Comparison of ENCODE assay signal across 10 cellular contexts in genomic region chr5:124952079-124952478, GRCh38.
DNase-seq lines count a peak whose midpoint lies in the region; ATAC-seq, FAIRE-seq and TF ChIP-seq lines count a peak whose summit lies in the region.
"Had no signal": no experiment of that assay in that cellular context is flagged by ENCODE, and none has a peak within 500 bp of the region (broad histone marks: within the 10 kb centered on the region; RNA-seq: fewer than 3 reads in every experiment).

No MANE protein-coding gene starts in this region.

- H3K79me1 ChIP-seq in H9 (ENCODE audit: insufficient read depth, low read depth, low read length, poor library complexity, severe bottlenecking) = no peaks in the 10 kb centered on the region

- H3K23me2 ChIP-seq in H9 (ENCODE audit: insufficient read length, low read depth, low read length, poor library complexity, severe bottlenecking) = no peaks in the 10 kb centered on the region

- H3T11ph ChIP-seq in H9 (ENCODE audit: low read length) = no peak overlapping the region

- POLR2A ChIA-PET in HepG2 (lab: Yijun Ruan, JAX) (no interaction called here), RWPE1 (lab: Yijun Ruan, JAX; ENCODE audit: low non-redundant PET) (no interaction called here)

- H3K36me3 ChIP-seq in HepG2 (replicated peaks in 1 of 2; ENCODE audit: control insufficient read depth in 1 of 2, insufficient read depth in 2 of 2, low read length in 2 of 2) = no peaks in the 10 kb centered on the region

- CTCF ChIA-PET in HepG2 (lab: Yijun Ruan, JAX; ENCODE audit: low intra/inter-chr PET ratio, low total read pairs) (no interaction called here), RWPE1 (lab: Yijun Ruan, JAX) (interaction anchor here (0.6 kb wide), 1 partner anchor 213 kb away, joined by 3 read pairs; no protein-coding TSS in a partner anchor)

- H3K27ac Mint-ChIP-seq in H9 = no peak overlapping the region

- peaks cover 25 to 27% of the 10 kb centered on the region in 2 experiments for H3K4me1 Mint-ChIP-seq in H9

- no peaks in the 10 kb centered on the region for H3K4me1 ChIP-seq in HepG2 (ENCODE audit: insufficient read depth, low read length)
- H3K4me1 ChIP-seq in H9 (ENCODE audit: insufficient read depth, low read length) = peaks cover 3% of the 10 kb centered on the region; the same call in 1 of the 2 replicates

- H2BK20ac ChIP-seq in H9 (ENCODE audit: low read depth, low read length, poor library complexity, severe bottlenecking) = no peak overlapping the region

- H3K18ac ChIP-seq in H9 (ENCODE audit: insufficient read length, low read depth, low read length) = no peak overlapping the region

- H2AFZ ChIP-seq in HepG2 (ENCODE audit: low read length) (no peak overlapping the region), H9 (ENCODE audit: low read length) (no peak overlapping the region)

- H3K9ac ChIP-seq in HepG2 (ENCODE audit: insufficient read depth, low read depth, low read length) = no peak overlapping the region
- no peak overlapping the region for H3K9ac ChIP-seq in H9 (ENCODE audit: extremely low read depth, insufficient read length, low read length)

- no peak overlapping the region for H4K91ac ChIP-seq in H9 (ENCODE audit: insufficient read length, low read depth, low read length)

- no peak for TF ChIP-seq POLR2A in HepG2 (IDR thresholded peaks at IDR 0.05; ENCODE audit: insufficient read depth in 1 of 2, low read depth in 2 of 2, low read length in 2 of 2)

- TF ChIP-seq EP300 in HepG2 (IDR thresholded peaks at IDR 0.05; ENCODE audit: low read depth in 2 of 2, low read length in 2 of 2) = no peak
- no peak for TF ChIP-seq EP300 in HepG2 (CRISPR knock-in tag; IDR thresholded peaks at IDR 0.05; ENCODE audit: borderline replicate concordance)

- TF ChIP-seq CTCF in HepG2 (CRISPR knock-in tag; IDR thresholded peaks at IDR 0.05) (no peak), H9 (conservative IDR thresholded peaks at IDR 0.05) (no peak), RWPE1 (conservative IDR thresholded peaks at IDR 0.05; ENCODE audit: low read depth) (no peak)

- no peak overlapping the region for H4K8ac ChIP-seq in H9 (replicated peaks; ENCODE audit: insufficient read length, low read depth, low read length)

- H3K4me2 ChIP-seq in HepG2 (ENCODE audit: low read depth, low read length) (no peak overlapping the region), H9 (ENCODE audit: insufficient read depth, insufficient read length, low read length) (no peak overlapping the region)

- H3K56ac ChIP-seq in H9 (ENCODE audit: insufficient read length, low read depth, low read length) = no peak overlapping the region

- no peak overlapping the region for H2BK5ac ChIP-seq in H9 (ENCODE audit: insufficient read length, low read length)

- no peak for FAIRE-seq in HepG2 (lab: Jason Lieb, UNC)

- H3K27me3 Mint-ChIP-seq in H9 (ENCODE audit: low read depth) = no peaks in the 10 kb centered on the region

- H3K14ac ChIP-seq in H9 (ENCODE audit: insufficient read depth, low read length) = no peak overlapping the region

- no peak overlapping the region for H2AK5ac ChIP-seq in H9 (ENCODE audit: insufficient read length, low read length)

- H3K9me3 ChIP-seq in HepG2 (ENCODE audit: low read length) (no peaks in the 10 kb centered on the region), H9 (ENCODE audit: control insufficient read depth, low read depth, low read length) (no peaks in the 10 kb centered on the region)

- DNase-seq in HepG2 (ENCODE audit: low spot score) (no peak), H9 (no peak), RWPE1 (ENCODE audit: low spot score) (no peak), G401 (ENCODE audit: low spot score) (no peak)
- no peak for DNase-seq in activated naive CD4-positive, alpha-beta T cell treated with Interleukin-2 at 50 U/mL for 16 hours
- DNase-seq: activated T-cell treated with anti-CD3 and anti-CD28 coated beads, Interleukin-2, amount 50 U/mL, for 48 hours; NCI-H774 had no signal

- H3K27ac ChIP-seq in HepG2 (ENCODE audit: extremely low read length, insufficient read depth, low read length) (no peak overlapping the region), H9 (ENCODE audit: insufficient read length, low read depth, low read length) (no peak overlapping the region), RWPE1 (no peak overlapping the region)

- intact Hi-C loops in HepG2 (cut with micrococcal nuclease; ENCODE audit: unreplicated experiment) = no loop called here

- H3K9me3 Mint-ChIP-seq in H9 = no peaks in the 10 kb centered on the region; a peak in 1 of 5 replicates

- H3K27me3 ChIP-seq in HepG2 (ENCODE audit: control insufficient read depth in 1 of 2, insufficient read depth in 2 of 2, low read length in 2 of 2) (no peaks in the 10 kb centered on the region; a peak in 1 of 5 replicates), H9 (ENCODE audit: insufficient read depth, low read length) (no peaks in the 10 kb centered on the region)

- H2BK12ac ChIP-seq in H9 (ENCODE audit: insufficient read length, low read depth, low read length) = no peak overlapping the region

- H3K4ac ChIP-seq in H9 (ENCODE audit: low read depth, low read length) = no peak overlapping the region

- ATAC-seq in GM18867 (IDR thresholded peaks at IDR 0.05; ENCODE audit: unreplicated experiment) (peak; percentile 89), GM21737 (IDR thresholded peaks at IDR 0.05; ENCODE audit: unreplicated experiment) (peak; percentile 97), HG03521 (IDR thresholded peaks at IDR 0.05; ENCODE audit: unreplicated experiment) (peak; percentile 88), HepG2 (no peak)

- no peak overlapping the region for H4K5ac ChIP-seq in H9 (ENCODE audit: insufficient read length, low read depth, low read length)

- no peak overlapping the region for H3K4me3 ChIP-seq in HepG2 (replicated peaks in 1 of 3; ENCODE audit: insufficient read depth in 1 of 3, low read depth in 2 of 3, low read length in 3 of 3)

- no peaks in the 10 kb centered on the region for H4K20me1 ChIP-seq in HepG2 (ENCODE audit: insufficient read depth, low read length)
- H4K20me1 ChIP-seq in H9 (ENCODE audit: control insufficient read depth, insufficient read depth, insufficient read length) = no peaks in the 10 kb centered on the region

- in situ Hi-C loops in HepG2 (cut with HindIII; ENCODE audit: extremely low pct_ligation_motif_present, low pct_unique_long_range_greater_than_20kb) (no loop called here), G401 (cut with HindIII; ENCODE audit: low sequenced_read_pairs) (no loop called here)

- H3K36me3 Mint-ChIP-seq in H9 (ENCODE audit: insufficient read depth in 1 of 3, low read depth in 3 of 3) = peaks cover 0 to 10% (median 0%) of the 10 kb centered on the region in 3 experiments; a peak in 1 of 7 replicates

- WGBS in HepG2 (ENCODE audit: low lambda C conversion rate) = 51% methylated on average over 7 of the region's 7 CpGs
- WGBS in H9 (ENCODE audit: extremely low coverage, insufficient read length, low lambda C conversion rate) = no CpG with 5 or more reads among the region's 7 CpGs

- H2BK15ac ChIP-seq in H9 (ENCODE audit: low read depth, low read length) = no peak overlapping the region

- TF ChIP-seq RAD21 in HepG2 (CRISPR knock-in tag; IDR thresholded peaks at IDR 0.05) = no peak

- H2BK120ac ChIP-seq in H9 (ENCODE audit: low read depth, low read length, poor library complexity, severe bottlenecking) = no peak overlapping the region

- no peaks in the 10 kb centered on the region for H3K79me2 ChIP-seq in HepG2 (ENCODE audit: insufficient read depth, low read length)
- H3K79me2 ChIP-seq in H9 (ENCODE audit: insufficient read depth, low read length) = no peaks in the 10 kb centered on the region

- H3K4me3 Mint-ChIP-seq in H9 = no peak overlapping the region

- no TSS peak for BruUV-seq in HepG2 (replicated peaks; lab: Mats Ljungman, UMichigan)

- H3K23ac ChIP-seq in H9 (ENCODE audit: insufficient read length, low read depth, low read length) = no peak overlapping the region

TF ChIP-seq in HepG2, 621 proteins besides CTCF, POLR2A, EP300 and RAD21 (continues in another document):
- TF ChIP-seq, protein P1, sequence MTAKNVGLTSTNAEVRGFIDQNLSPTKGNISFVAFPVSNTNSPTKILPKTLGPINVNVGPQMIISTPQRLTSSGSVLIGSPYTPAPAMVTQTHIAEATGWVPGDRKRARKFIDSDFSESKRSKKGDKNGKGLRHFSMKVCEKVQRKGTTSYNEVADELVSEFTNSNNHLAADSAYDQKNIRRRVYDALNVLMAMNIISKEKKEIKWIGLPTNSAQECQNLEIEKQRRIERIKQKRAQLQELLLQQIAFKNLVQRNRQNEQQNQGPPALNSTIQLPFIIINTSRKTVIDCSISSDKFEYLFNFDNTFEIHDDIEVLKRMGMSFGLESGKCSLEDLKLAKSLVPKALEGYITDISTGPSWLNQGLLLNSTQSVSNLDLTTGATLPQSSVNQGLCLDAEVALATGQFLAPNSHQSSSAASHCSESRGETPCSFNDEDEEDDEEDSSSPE (CRISPR knock-in tag; IDR thresholded peaks at IDR 0.05) = no peak
- no peak for TF ChIP-seq NR2F1 (CRISPR knock-in tag; IDR thresholded peaks at IDR 0.05)
- TF ChIP-seq SSRP1 (CRISPR knock-in tag; IDR thresholded peaks at IDR 0.05) = no peak
- no peak for TF ChIP-seq ZBTB26 (CRISPR knock-in tag; IDR thresholded peaks at IDR 0.05; ENCODE audit: borderline replicate concordance)
- TF ChIP-seq FOSL2 (CRISPR knock-in tag; IDR thresholded peaks at IDR 0.05) = peak; percentile 23; the same call in 1 of the 2 replicates
- TF ChIP-seq SP1 (IDR thresholded peaks at IDR 0.05) = no peak
- TF ChIP-seq SP1 (CRISPR knock-in tag; IDR thresholded peaks at IDR 0.05) = no peak
- TF ChIP-seq RARA (CRISPR knock-in tag; IDR thresholded peaks at IDR 0.05) = 0 out of 2 replicates have a peak, but pooled peaks have one; percentile 19
